In genomic region chr2:15588329-15588919, GRCh38 we compare ENCODE assay signal across 8 cellular contexts. TPM values are rescaled to one million over a fixed set of nuclear protein-coding genes. Genes with fewer than 3 reads are reported as not detected.
DNase-seq lines count a peak whose midpoint lies in the region; ATAC-seq and TF ChIP-seq lines count a peak whose summit lies in the region.

No MANE protein-coding gene starts in this region.

- 35 to 41% methylated on average over 4 of the region's 4 CpGs for WGBS in heart right ventricle, 2 donors

- H3K27me3 ChIP-seq in heart right ventricle: no peaks in the 10 kb centered on the region
- no peaks in the 10 kb centered on the region for H3K27me3 ChIP-seq in WERI-Rb-1 (ENCODE audit: insufficient read depth, low read depth, severe bottlenecking)

- TF ChIP-seq CTCF in heart right ventricle (IDR thresholded peaks at IDR 0.05) (peak; percentile 17 to 66 (median 50)), WERI-Rb-1 (IDR thresholded peaks at IDR 0.05; ENCODE audit: low read depth, low read length) (peak; percentile 79), fibroblast of villous mesenchyme (IDR thresholded peaks at IDR 0.05; ENCODE audit: insufficient read depth, low read depth, low read length) (peak; percentile 75)

- intact Hi-C loops in heart right ventricle (cut with DNase I): no loop called here
- intact Hi-C loops in cardiac septum (cut with DNase I): no loop called here
- intact Hi-C loops in posterior cingulate gyrus (cut with DNase I): no loop called here

- H3K27ac ChIP-seq in heart right ventricle (no peak overlapping the region), WERI-Rb-1 (no peak overlapping the region)

- DNase-seq in heart right ventricle (peak in 1 of 2 donors; percentile 39), cardiac septum (ENCODE audit: low spot score) (no peak), NCI-H2029 treated with DMSO at 0.1 percent for 48 hours (lab: John Stamatoyannopoulos, UW) (peak; percentile 7), WERI-Rb-1 (peak; percentile 82), fibroblast of villous mesenchyme (ENCODE audit: low read depth) (peak; percentile 64), posterior cingulate gyrus (peak in 8 of 10 donors; percentile 39 to 93 (median 66))

- H3K4me3 ChIP-seq in heart right ventricle (no peak overlapping the region), WERI-Rb-1 (ENCODE audit: low read depth, low read length) (no peak overlapping the region), fibroblast of villous mesenchyme (ENCODE audit: low read depth, low read length) (no peak overlapping the region)

- H3K36me3 ChIP-seq in heart right ventricle (no peaks in the 10 kb centered on the region), WERI-Rb-1 (peaks cover 4% of the 10 kb centered on the region)

- ATAC-seq in heart right ventricle (no peak), HG02840 (IDR thresholded peaks at IDR 0.05; ENCODE audit: low FRiP score, unreplicated experiment) (no peak), GM21360 (IDR thresholded peaks at IDR 0.05; ENCODE audit: unreplicated experiment) (no peak)

- no peaks in the 10 kb centered on the region for H3K9me3 ChIP-seq in heart right ventricle
- H3K9me3 ChIP-seq in WERI-Rb-1 (ENCODE audit: severe bottlenecking): no peaks in the 10 kb centered on the region

- H3K4me1 ChIP-seq in heart right ventricle: peaks cover 2 to 19% (median 12%) of the 10 kb centered on the region in 9 donors

RNA-seq across cellular contexts. Expression of gene DDX1, which starts 3.2 kb away (rescaled TPM):
- total RNA-seq in heart right ventricle (100 to 1,000 TPM; 104 to 183 (median 167) TPM), cardiac septum (112 TPM), fibroblast of villous mesenchyme (87.3 and 120 TPM in 2 replicates)
- polyA plus RNA-seq in heart right ventricle: 10 to 100 TPM; 80.1 to 90.3 TPM

RNA-seq across cellular contexts. Expression of gene NBAS, which starts 27.3 kb away (rescaled TPM):
- total RNA-seq in heart right ventricle: 10 to 100 TPM; 46.7 to 79.1 (median 57.2) TPM
- polyA plus RNA-seq in heart right ventricle: 10 to 100 TPM; 26.4 to 51.3 TPM
- total RNA-seq in cardiac septum: 38.9 TPM
- total RNA-seq in fibroblast of villous mesenchyme: 81.8 and 109 TPM in 2 replicates
